In the genomic region with DNA sequence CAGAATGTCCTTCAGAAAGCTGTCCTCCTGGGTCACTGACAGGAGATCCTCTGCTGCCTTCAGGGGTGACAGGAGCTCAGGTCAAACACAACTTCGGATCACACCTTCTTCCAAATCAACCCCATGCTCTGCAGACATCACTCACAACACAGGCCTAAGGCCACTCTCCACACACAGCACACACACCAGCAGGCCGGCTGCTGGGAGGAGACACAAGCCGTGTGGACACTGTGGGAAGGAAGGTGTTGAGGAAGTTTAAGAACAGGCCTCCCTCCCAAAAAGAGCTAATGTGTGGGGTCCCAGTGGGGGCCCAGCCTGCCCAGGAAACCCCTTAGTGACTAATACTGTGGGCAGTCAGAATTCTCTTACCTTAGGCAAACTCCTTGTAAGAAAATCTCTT, we compare ENCODE assay signal across 19 cellular contexts.
"Had no signal": no experiment of that assay in that cellular context is flagged by ENCODE, and none has a peak within 500 bp of the region (broad histone marks: within the 10 kb centered on the region; RNA-seq: fewer than 3 reads in every experiment).

No MANE protein-coding gene starts in this region.

- H3K36me3 ChIP-seq: cardiac muscle cell, stomach, suprapubic skin, tibial nerve had no signal

- H3K27me3 ChIP-seq: cardiac muscle cell, stomach, suprapubic skin, tibial nerve had no signal

- H3K27ac ChIP-seq: cardiac muscle cell, stomach, suprapubic skin, tibial nerve had no signal

- DNase-seq: activated CD4-positive, alpha-beta memory T cell treated with anti-CD3 and anti-CD28 coated beads, Interleukin-2, amount 10 ng/mL, durations not matched to agents 7 days and 5 days; activated CD4-positive, alpha-beta T cell treated with anti-CD3 and anti-CD28 coated beads for 48 hours; activated CD8-positive, alpha-beta memory T cell treated with anti-CD3 and anti-CD28 coated beads, Interleukin-2, amount 10 ng/mL, durations not matched to agents 7 days and 5 days; activated gamma-delta T cell; activated naive CD4-positive, alpha-beta T cell treated with anti-CD3 and anti-CD28 coated beads, Interleukin-2, amount 50 U/mL, for 16 hours; activated naive CD8-positive, alpha-beta T cell treated with anti-CD3 and anti-CD28 coated beads, Interleukin-2, amount 50 U/mL, for 24 hours; cortex of kidney; foreskin fibroblast; left cardiac atrium; small intestine; stimulated activated CD4-positive, alpha-beta T cell treated with anti-CD3 and anti-CD28 coated beads, Interleukin-2, amount 100 ng/mL, for 24 hours; stomach; T-helper 9 cell had no signal

- ATAC-seq: activated CD8-positive, alpha-beta memory T cell treated with anti-CD3 and anti-CD28 coated beads, Interleukin-2, amount 10 ng/mL, durations not matched to agents 7 days and 5 days; activated naive CD8-positive, alpha-beta T cell treated with anti-CD3 and anti-CD28 coated beads, Interleukin-2, amount 50 U/mL, for 24 hours; left cardiac atrium; natural killer cell treated with Interleukin-12 subunit alpha and Interleukin-12 subunit beta and Interleukin-15 and Interleukin-18, amount 100 ng/mL, for 72 hours; sciatic nerve; stimulated activated effector memory CD8-positive, alpha-beta T cell treated with anti-CD3 and anti-CD28 coated beads, Interleukin-12 subunit alpha, Interleukin-12 subunit beta, amount 100 ng/mL, for 72 hours had no signal

- H3K4me1 ChIP-seq: suprapubic skin had no signal

- H3K4me3 ChIP-seq: cardiac muscle cell, stomach, suprapubic skin, tibial nerve had no signal

- H3K9me3 ChIP-seq: stomach, suprapubic skin had no signal
